In the genomic region with DNA sequence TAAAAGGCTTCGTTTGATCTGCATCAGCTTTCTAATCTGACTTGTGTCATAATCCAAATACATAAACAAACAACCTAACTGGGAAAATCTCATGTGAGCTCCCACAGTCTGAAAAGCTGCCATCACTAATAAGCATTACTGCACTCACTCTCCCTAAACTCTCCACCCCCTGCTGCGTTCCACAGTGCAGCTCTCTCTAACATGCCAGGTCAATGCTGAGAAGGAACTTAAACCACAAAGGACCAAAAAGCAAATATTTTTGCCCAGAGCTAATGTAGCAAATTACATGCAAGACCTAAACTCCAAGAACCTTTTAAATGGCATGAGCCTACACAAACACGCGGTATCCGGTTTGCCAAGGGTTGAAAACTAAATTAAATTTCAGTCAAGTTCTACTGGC, we compare ENCODE assay signal across 23 cellular contexts.
DNase-seq lines count a peak whose midpoint lies in the region; FAIRE-seq and TF ChIP-seq lines count a peak whose summit lies in the region.
"Had no signal": no experiment of that assay in that cellular context is flagged by ENCODE, and none has a peak within 500 bp of the region (broad histone marks: within the 10 kb centered on the region; RNA-seq: fewer than 3 reads in every experiment).

No MANE protein-coding gene starts in this region.

- no peak for FAIRE-seq in astrocyte (lab: Jason Lieb, UNC)
- FAIRE-seq in RCC 7860 (lab: Jason Lieb, UNC) = no peak
- FAIRE-seq: GM18507 had no signal

- no peaks in the 10 kb centered on the region for H3K79me2 ChIP-seq in astrocyte (ENCODE audit: insufficient read depth, low read length)

- no peak overlapping the region for H3K27ac Mint-ChIP-seq in astrocyte (ENCODE audit: unreplicated experiment)
- H3K27ac Mint-ChIP-seq: B cell; stimulated activated naive B cell treated with anti-CD40 and anti-IgM and Interleukin-4, amounts not matched to agents 10 μg/mL and 1 μg/mL and 100 μg/mL, for 72 hours; T-helper 1 cell treated with Interleukin-12 subunit alpha and Interleukin-12 subunit beta and Interleukin-4 antibody, amounts not matched to agents 30 μg/mL and 1 μg/mL, for 36 hours had no signal

- no peaks in the 10 kb centered on the region for H4K20me1 ChIP-seq in astrocyte (ENCODE audit: insufficient read depth, low read length)

- H3K9ac ChIP-seq in astrocyte (ENCODE audit: low read length) (peak overlapping the region; percentile 66), skeletal muscle satellite cell (ENCODE audit: low read depth, low read length) (peak overlapping the region; percentile 28)

- no peaks in the 10 kb centered on the region for H3K9me3 ChIP-seq in astrocyte (ENCODE audit: insufficient read depth, low read depth, low read length)
- H3K9me3 ChIP-seq in skeletal muscle satellite cell (replicated peaks; ENCODE audit: low read length) = no peaks in the 10 kb centered on the region
- H3K9me3 ChIP-seq: body of pancreas had no signal

- H3K27me3 ChIP-seq in astrocyte (ENCODE audit: insufficient read depth, low read length) (no peaks in the 10 kb centered on the region), skeletal muscle satellite cell (ENCODE audit: control insufficient read depth, insufficient read depth, low read length) (no peaks in the 10 kb centered on the region)
- H3K27me3 ChIP-seq: body of pancreas had no signal

- H3K36me3 Mint-ChIP-seq in astrocyte (ENCODE audit: low read depth, unreplicated experiment) = no peaks in the 10 kb centered on the region

- H3K27ac ChIP-seq in astrocyte (ENCODE audit: low read depth, low read length) = peak overlapping the region; percentile 68
- H3K27ac ChIP-seq: body of pancreas had no signal

- H2AFZ ChIP-seq in astrocyte (ENCODE audit: low read depth, low read length) = no peak overlapping the region

- H3K27me3 Mint-ChIP-seq in astrocyte (ENCODE audit: low read depth, unreplicated experiment) = no peaks in the 10 kb centered on the region
- H3K27me3 Mint-ChIP-seq: B cell; stimulated activated naive B cell treated with anti-CD40 and anti-IgM and Interleukin-4, amounts not matched to agents 10 μg/mL and 1 μg/mL and 100 μg/mL, for 72 hours had no signal

- H3K4me3 ChIP-seq in astrocyte (ENCODE audit: insufficient read depth, low read depth, low read length) (no peak overlapping the region), fibroblast of mammary gland (ENCODE audit: control insufficient read depth, low read depth, low read length) (no peak overlapping the region), skeletal muscle satellite cell (ENCODE audit: low read length) (no peak overlapping the region)
- H3K4me3 ChIP-seq: body of pancreas had no signal

- DNase-seq in H4 (ENCODE audit: low spot score) = peak; percentile 36
- peak; percentile 95 for DNase-seq in astrocyte (ENCODE audit: low read depth)
- peak; percentile 81 for DNase-seq in fibroblast of mammary gland (ENCODE audit: low read depth)
- DNase-seq in NCI-H2029 (lab: John Stamatoyannopoulos, UW) = no peak
- DNase-seq in RPMI8226 = no peak
- DNase-seq in RCC 7860 (ENCODE audit: low spot score) = no peak
- DNase-seq: activated CD4-positive, alpha-beta T cell treated with anti-CD3 and anti-CD28 coated beads, Interleukin-2, amount 50 U/mL, for 4 hours; body of pancreas; COR-L47; erythroblast; glutamatergic neuron; left ventricle myocardium superior; NCI-H1092; NCI-H2081; NCI-H524; nucleus accumbens; right cardiac atrium; SIG-M5; stimulated activated naive B cell treated with anti-CD40 and anti-IgM and Interleukin-4, amounts not matched to agents 10 μg/mL and 1 μg/mL and 100 μg/mL, for 72 hours had no signal

- H3K4me1 Mint-ChIP-seq in astrocyte (ENCODE audit: low read depth, unreplicated experiment) = peaks cover 44% of the 10 kb centered on the region

- H3K4me3 Mint-ChIP-seq in astrocyte (ENCODE audit: unreplicated experiment) = no peak overlapping the region
- H3K4me3 Mint-ChIP-seq: B cell; stimulated activated naive B cell treated with anti-CD40 and anti-IgM and Interleukin-4, amounts not matched to agents 10 μg/mL and 1 μg/mL and 100 μg/mL, for 72 hours; T-helper 1 cell treated with Interleukin-12 subunit alpha and Interleukin-12 subunit beta and Interleukin-4 antibody, amounts not matched to agents 30 μg/mL and 1 μg/mL, for 36 hours had no signal

- H3K36me3 ChIP-seq in astrocyte (ENCODE audit: insufficient read depth, low read length) (no peaks in the 10 kb centered on the region), skeletal muscle satellite cell (ENCODE audit: insufficient read depth, low read length) (no peaks in the 10 kb centered on the region)

- TF ChIP-seq CTCF in astrocyte (IDR thresholded peaks at IDR 0.05; ENCODE audit: insufficient read depth, low read depth, low read length) (no peak), fibroblast of mammary gland (conservative IDR thresholded peaks at IDR 0.05; ENCODE audit: control insufficient read depth, insufficient read depth, low read depth, low read length) (no peak)

- H3K4me2 ChIP-seq in astrocyte (ENCODE audit: low read length) (peak overlapping the region; percentile 32), skeletal muscle satellite cell (ENCODE audit: low read length) (no peak overlapping the region)

- peaks cover 7% of the 10 kb centered on the region for H3K9me3 Mint-ChIP-seq in astrocyte (ENCODE audit: unreplicated experiment)

- H3K4me1 ChIP-seq in astrocyte (ENCODE audit: insufficient read depth, low read length) = peaks cover 33% of the 10 kb centered on the region
- peaks cover 42% of the 10 kb centered on the region for H3K4me1 ChIP-seq in skeletal muscle satellite cell (ENCODE audit: control insufficient read depth, insufficient read depth, low read length)
- H3K4me1 ChIP-seq: body of pancreas had no signal

Comparison
In these comparisons a context has a peak if more than half of its experiments do, and no peak if none do; other contexts are left out.
1. DNase-seq: peak in H4 (single experiment), astrocyte (single experiment) and fibroblast of mammary gland (single experiment); none in NCI-H2029 (single experiment), RPMI8226 (single experiment) and RCC 7860 (single experiment).